18 cellular contexts compared by ENCODE assay signal in the genomic region with DNA sequence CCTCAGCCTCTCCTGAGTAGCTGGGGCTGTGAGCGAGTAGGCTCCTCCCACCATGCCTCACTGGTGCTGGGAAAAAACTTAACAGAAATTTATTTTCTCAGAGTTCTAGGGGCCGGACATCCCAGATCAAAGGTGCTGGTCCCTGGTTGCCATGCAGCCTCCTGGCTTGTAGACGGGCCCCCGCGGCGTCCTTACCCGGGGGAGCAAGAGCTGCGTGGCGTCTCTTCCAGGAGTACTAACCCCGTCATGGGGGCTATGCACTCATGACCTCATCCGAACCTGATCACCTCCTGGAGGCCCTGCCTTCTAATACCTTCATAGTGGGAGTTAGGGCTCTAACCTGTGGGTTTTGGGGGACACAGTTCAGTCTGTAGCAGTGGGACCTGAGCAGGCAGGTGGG. TPM values are rescaled to one million over a fixed set of nuclear protein-coding genes. Genes with fewer than 3 reads are reported as not detected.
DNase-seq lines count a peak whose midpoint lies in the region; ATAC-seq and TF ChIP-seq lines count a peak whose summit lies in the region.
"Had no signal": no experiment of that assay in that cellular context is flagged by ENCODE, and none has a peak within 500 bp of the region (broad histone marks: within the 10 kb centered on the region; RNA-seq: fewer than 3 reads in every experiment).

No MANE protein-coding gene starts in this region.

- peaks cover 68% of the 10 kb centered on the region for H3K4me1 ChIP-seq in DND-41 (ENCODE audit: insufficient read depth, low read length)
- peaks cover 14% of the 10 kb centered on the region for H3K4me1 ChIP-seq in foreskin keratinocyte

- peaks cover 34% of the 10 kb centered on the region for H3K36me3 ChIP-seq in DND-41 (ENCODE audit: insufficient read depth, low read length)

- ATAC-seq in DND-41 (ENCODE audit: insufficient read depth, low read depth) (no peak), foreskin keratinocyte (no peak)
- ATAC-seq in activated CD8-positive, alpha-beta T cell treated with anti-CD3 and anti-CD28 coated beads for 36 hours: no peak
- ATAC-seq: stimulated activated naive CD8-positive, alpha-beta T cell treated with anti-CD3 and anti-CD28 coated beads, Interleukin-15, amount 100 ng/mL, for 72 hours had no signal

- H3K4me3 ChIP-seq in DND-41 (ENCODE audit: low read depth in 1 of 2, low read length in 2 of 2): no peak overlapping the region

- H3K27me3 Mint-ChIP-seq in activated CD4-positive, alpha-beta memory T cell treated with anti-CD3 and anti-CD28 coated beads, Interleukin-2, amount 10 ng/mL, durations not matched to agents 7 days and 5 days: no peaks in the 10 kb centered on the region
- H3K27me3 Mint-ChIP-seq in activated CD4-positive, alpha-beta memory T cell treated with anti-CD3 and anti-CD28 coated beads for 36 hours: no peaks in the 10 kb centered on the region
- H3K27me3 Mint-ChIP-seq in activated CD8-positive, alpha-beta T cell treated with anti-CD3 and anti-CD28 coated beads for 36 hours: peaks cover 1% of the 10 kb centered on the region
- H3K27me3 Mint-ChIP-seq in nephron (ENCODE audit: low read depth): no peaks in the 10 kb centered on the region
- H3K27me3 Mint-ChIP-seq: dendritic cell treated with granulocyte-macrophage colony-stimulating factor and Interleukin-4, amounts not matched to agents 40 ng/mL and 50 ng/mL, for 4 days had no signal

- H3K9ac ChIP-seq in DND-41 (ENCODE audit: low read depth, low read length): peak overlapping the region; percentile 51; the same call in 1 of the 2 replicates

- peaks cover 59% of the 10 kb centered on the region for H3K4me1 Mint-ChIP-seq in activated CD4-positive, alpha-beta memory T cell treated with anti-CD3 and anti-CD28 coated beads, Interleukin-2, amount 10 ng/mL, durations not matched to agents 7 days and 5 days
- H3K4me1 Mint-ChIP-seq in activated CD4-positive, alpha-beta memory T cell treated with anti-CD3 and anti-CD28 coated beads for 36 hours (ENCODE audit: low read depth): peaks cover 49% of the 10 kb centered on the region
- H3K4me1 Mint-ChIP-seq in activated CD8-positive, alpha-beta T cell treated with anti-CD3 and anti-CD28 coated beads for 36 hours (ENCODE audit: low read depth): peaks cover 49% of the 10 kb centered on the region
- H3K4me1 Mint-ChIP-seq in nephron: peaks cover 16% of the 10 kb centered on the region

- DNase-seq in activated CD4-positive, alpha-beta memory T cell treated with anti-CD3 and anti-CD28 coated beads, Interleukin-2, amount 10 ng/mL, durations not matched to agents 7 days and 5 days: no peak
- no peak for DNase-seq in activated CD4-positive, alpha-beta memory T cell treated with anti-CD3 and anti-CD28 coated beads for 36 hours
- DNase-seq in DND-41 (no peak), substantia nigra (lab: John Stamatoyannopoulos, UW) (no peak), foreskin keratinocyte (no peak), AG08396 (ENCODE audit: low spot score) (no peak)
- DNase-seq in activated CD8-positive, alpha-beta T cell treated with anti-CD3 and anti-CD28 coated beads for 36 hours: no peak
- DNase-seq: anterior cingulate cortex; DMS53; H7; hypothalamus; NCI-H524; nucleus accumbens; stimulated activated naive CD8-positive, alpha-beta T cell treated with anti-CD3 and anti-CD28 coated beads, Interleukin-15, amount 100 ng/mL, for 72 hours; T-helper 9 cell had no signal

- H3K27ac ChIP-seq in DND-41 (ENCODE audit: low read length): peak overlapping the region; percentile 84
- no peak overlapping the region for H3K27ac ChIP-seq in substantia nigra (ENCODE audit: low read depth, low read length, poor library complexity, severe bottlenecking)
- H3K27ac ChIP-seq in foreskin keratinocyte: no peak overlapping the region

- peak overlapping the region; percentile 10 for H3K4me3 Mint-ChIP-seq in activated CD4-positive, alpha-beta memory T cell treated with anti-CD3 and anti-CD28 coated beads, Interleukin-2, amount 10 ng/mL, durations not matched to agents 7 days and 5 days
- no peak overlapping the region for H3K4me3 Mint-ChIP-seq in activated CD4-positive, alpha-beta memory T cell treated with anti-CD3 and anti-CD28 coated beads for 36 hours
- H3K4me3 Mint-ChIP-seq in activated CD8-positive, alpha-beta T cell treated with anti-CD3 and anti-CD28 coated beads for 36 hours: peak overlapping the region; percentile 91
- peak overlapping the region; percentile 59 to 65 (median 60) for H3K4me3 Mint-ChIP-seq in nephron

- H3K9me3 Mint-ChIP-seq in activated CD4-positive, alpha-beta memory T cell treated with anti-CD3 and anti-CD28 coated beads, Interleukin-2, amount 10 ng/mL, durations not matched to agents 7 days and 5 days: no peaks in the 10 kb centered on the region
- H3K9me3 Mint-ChIP-seq in activated CD4-positive, alpha-beta memory T cell treated with anti-CD3 and anti-CD28 coated beads for 36 hours: no peaks in the 10 kb centered on the region
- H3K9me3 Mint-ChIP-seq in activated CD8-positive, alpha-beta T cell treated with anti-CD3 and anti-CD28 coated beads for 36 hours: no peaks in the 10 kb centered on the region
- no peaks in the 10 kb centered on the region for H3K9me3 Mint-ChIP-seq in nephron
- H3K9me3 Mint-ChIP-seq: dendritic cell treated with granulocyte-macrophage colony-stimulating factor and Interleukin-4, amounts not matched to agents 40 ng/mL and 50 ng/mL, for 4 days; stimulated activated naive CD8-positive, alpha-beta T cell treated with anti-CD3 and anti-CD28 coated beads, Interleukin-15, amount 100 ng/mL, for 72 hours had no signal

- H3K4me2 ChIP-seq in DND-41 (ENCODE audit: insufficient read depth, low read length): peak overlapping the region; percentile 43; the same call in 1 of the 2 replicates

- intact Hi-C loops in activated CD4-positive, alpha-beta memory T cell treated with anti-CD3 and anti-CD28 coated beads for 36 hours (cut with micrococcal nuclease): no loop called here
- intact Hi-C loops in activated CD8-positive, alpha-beta T cell treated with anti-CD3 and anti-CD28 coated beads for 36 hours (cut with micrococcal nuclease): no loop called here

- POLR2A ChIA-PET in activated CD4-positive, alpha-beta memory T cell treated with anti-CD3 and anti-CD28 coated beads, Interleukin-2, amount 10 ng/mL, durations not matched to agents 7 days and 5 days (lab: Charles Lee): no interaction called here
- POLR2A ChIA-PET in activated CD4-positive, alpha-beta memory T cell treated with anti-CD3 and anti-CD28 coated beads for 36 hours (lab: Charles Lee): no interaction called here
- POLR2A ChIA-PET in activated CD8-positive, alpha-beta T cell treated with anti-CD3 and anti-CD28 coated beads for 36 hours (lab: Charles Lee): interaction anchor here (1.1 to 1.4 kb wide), 2 partner anchors 17 to 252 kb away, joined by 3 to 6 read pairs; a partner anchor contains a TSS

- no peak overlapping the region for H2AFZ ChIP-seq in DND-41 (ENCODE audit: low read depth, low read length)

- H4K20me1 ChIP-seq in DND-41 (ENCODE audit: insufficient read depth, low read length): peaks cover 59% of the 10 kb centered on the region

- H3K36me3 Mint-ChIP-seq in activated CD4-positive, alpha-beta memory T cell treated with anti-CD3 and anti-CD28 coated beads, Interleukin-2, amount 10 ng/mL, durations not matched to agents 7 days and 5 days (ENCODE audit: low read depth): peaks cover 35% of the 10 kb centered on the region
- H3K36me3 Mint-ChIP-seq in activated CD4-positive, alpha-beta memory T cell treated with anti-CD3 and anti-CD28 coated beads for 36 hours: peaks cover 16% of the 10 kb centered on the region
- peaks cover 25% of the 10 kb centered on the region for H3K36me3 Mint-ChIP-seq in activated CD8-positive, alpha-beta T cell treated with anti-CD3 and anti-CD28 coated beads for 36 hours (ENCODE audit: low read depth)
- peaks cover 5% of the 10 kb centered on the region for H3K36me3 Mint-ChIP-seq in nephron (ENCODE audit: low read depth)

- no peak for TF ChIP-seq CTCF in DND-41 (IDR thresholded peaks at IDR 0.05; ENCODE audit: borderline replicate concordance, extremely low read depth, low read length, poor library complexity, severe bottlenecking)
- no peak for TF ChIP-seq CTCF in activated CD8-positive, alpha-beta T cell treated with anti-CD3 and anti-CD28 coated beads for 36 hours (IDR thresholded peaks at IDR 0.05)
- no peak for TF ChIP-seq CTCF in nephron (IDR thresholded peaks at IDR 0.05; ENCODE audit: unreplicated experiment in 3 of 3)
- TF ChIP-seq CTCF in foreskin keratinocyte (conservative IDR thresholded peaks at IDR 0.05): no peak

- peaks cover 65% of the 10 kb centered on the region for H3K79me2 ChIP-seq in DND-41 (ENCODE audit: insufficient read depth, low read length)

- CTCF ChIA-PET in activated CD4-positive, alpha-beta memory T cell treated with anti-CD3 and anti-CD28 coated beads, Interleukin-2, amount 10 ng/mL, durations not matched to agents 7 days and 5 days (lab: Charles Lee): interaction anchor here (1.3 kb wide), 1 partner anchor 56 kb away, joined by 3 read pairs; no protein-coding TSS in a partner anchor
- CTCF ChIA-PET in activated CD4-positive, alpha-beta memory T cell treated with anti-CD3 and anti-CD28 coated beads for 36 hours (lab: Charles Lee): no interaction called here
- CTCF ChIA-PET in activated CD8-positive, alpha-beta T cell treated with anti-CD3 and anti-CD28 coated beads for 36 hours (lab: Charles Lee): interaction anchor here (0.7 to 1.6 kb wide), 2 partner anchors 39 to 170 kb away, joined by 3 to 4 read pairs; no protein-coding TSS in a partner anchor

- H3K9me3 ChIP-seq in DND-41 (ENCODE audit: insufficient read depth, low read length, severe bottlenecking): no peaks in the 10 kb centered on the region

- peak overlapping the region; percentile 95 for H3K27ac Mint-ChIP-seq in activated CD4-positive, alpha-beta memory T cell treated with anti-CD3 and anti-CD28 coated beads, Interleukin-2, amount 10 ng/mL, durations not matched to agents 7 days and 5 days
- no peak overlapping the region for H3K27ac Mint-ChIP-seq in activated CD4-positive, alpha-beta memory T cell treated with anti-CD3 and anti-CD28 coated beads for 36 hours
- H3K27ac Mint-ChIP-seq in activated CD8-positive, alpha-beta T cell treated with anti-CD3 and anti-CD28 coated beads for 36 hours: no peak overlapping the region
- H3K27ac Mint-ChIP-seq in nephron: no peak overlapping the region

- H3K27me3 ChIP-seq in DND-41 (ENCODE audit: insufficient read depth, low read length, poor library complexity) (no peaks in the 10 kb centered on the region), foreskin keratinocyte (no peaks in the 10 kb centered on the region)

RNA-seq across cellular contexts. Expression of a gene that starts 2.6 kb away (rescaled TPM):
- total RNA-seq in activated CD4-positive, alpha-beta memory T cell treated with anti-CD3 and anti-CD28 coated beads, Interleukin-2, amount 10 ng/mL, durations not matched to agents 7 days and 5 days: 100 to 1,000 TPM; 136 to 138 TPM
- 10 to 100 TPM; 88.6 to 89.2 TPM for total RNA-seq in activated CD4-positive, alpha-beta memory T cell treated with anti-CD3 and anti-CD28 coated beads for 36 hours
- 100 to 1,000 TPM; 110 to 114 TPM for total RNA-seq in activated CD8-positive, alpha-beta T cell treated with anti-CD3 and anti-CD28 coated beads for 36 hours
- 50.7 and 52.2 TPM in 2 replicates for total RNA-seq in foreskin keratinocyte
- 63.7 and 64.5 TPM in 2 replicates for polyA plus RNA-seq in foreskin keratinocyte

RNA-seq across cellular contexts. Expression of a gene that starts 12.5 kb away (rescaled TPM):
- total RNA-seq in activated CD4-positive, alpha-beta memory T cell treated with anti-CD3 and anti-CD28 coated beads, Interleukin-2, amount 10 ng/mL, durations not matched to agents 7 days and 5 days: 10 to 100 TPM; 21.5 TPM
- 10 to 100 TPM; 18.8 to 19.7 TPM for total RNA-seq in activated CD4-positive, alpha-beta memory T cell treated with anti-CD3 and anti-CD28 coated beads for 36 hours
- 10 to 100 TPM; 24.0 to 25.5 TPM for total RNA-seq in activated CD8-positive, alpha-beta T cell treated with anti-CD3 and anti-CD28 coated beads for 36 hours
- 28.9 and 29.6 TPM in 2 replicates for total RNA-seq in foreskin keratinocyte
- polyA plus RNA-seq in foreskin keratinocyte: 34.8 and 38.3 TPM in 2 replicates

RNA-seq across cellular contexts. Expression of a gene that starts 17.8 kb away (rescaled TPM):
- under 1 TPM; 0.83 to 0.88 TPM for total RNA-seq in activated CD4-positive, alpha-beta memory T cell treated with anti-CD3 and anti-CD28 coated beads, Interleukin-2, amount 10 ng/mL, durations not matched to agents 7 days and 5 days
- 1 to 10 TPM; 3.3 to 3.5 TPM for total RNA-seq in activated CD4-positive, alpha-beta memory T cell treated with anti-CD3 and anti-CD28 coated beads for 36 hours
- total RNA-seq in activated CD8-positive, alpha-beta T cell treated with anti-CD3 and anti-CD28 coated beads for 36 hours: 1 to 10 TPM; 3.3 to 3.9 TPM
- 0.53 and 1.0 TPM in 2 replicates for total RNA-seq in foreskin keratinocyte
- 0.85 and 1.8 TPM in 2 replicates for polyA plus RNA-seq in foreskin keratinocyte
- total RNA-seq: RPMI7951 had no signal

RNA-seq across cellular contexts. Expression of a gene that starts 56.5 kb away (rescaled TPM):
- total RNA-seq in activated CD4-positive, alpha-beta memory T cell treated with anti-CD3 and anti-CD28 coated beads, Interleukin-2, amount 10 ng/mL, durations not matched to agents 7 days and 5 days: 10 to 100 TPM; 50.6 to 53.9 TPM
- total RNA-seq in activated CD4-positive, alpha-beta memory T cell treated with anti-CD3 and anti-CD28 coated beads for 36 hours: 10 to 100 TPM; 41.4 to 43.8 TPM
- 10 to 100 TPM; 44.8 to 47.2 TPM for total RNA-seq in activated CD8-positive, alpha-beta T cell treated with anti-CD3 and anti-CD28 coated beads for 36 hours
- total RNA-seq in foreskin keratinocyte: 21.6 and 22.6 TPM in 2 replicates
- polyA plus RNA-seq in foreskin keratinocyte: 12.9 and 13.4 TPM in 2 replicates
